Comparison of ENCODE assay signal across 12 cellular contexts in genomic region chr22:32079110-32080089, GRCh38. TPM values are rescaled to one million over a fixed set of nuclear protein-coding genes. Genes with fewer than 3 reads are reported as not detected.
A peak's percentile ranks its signal among the peaks of the same experiment; 100 is the strongest.
DNase-seq lines count a peak whose midpoint lies in the region; ATAC-seq, FAIRE-seq and TF ChIP-seq lines count a peak whose summit lies in the region.
"Had no signal": no experiment of that assay in that cellular context is flagged by ENCODE, and none has a peak within 500 bp of the region (broad histone marks: within the 10 kb centered on the region; RNA-seq: fewer than 3 reads in every experiment).

No MANE protein-coding gene starts in this region.

- peaks cover 0 to 25% (median 15%) of the 10 kb centered on the region in 4 donors for H3K4me1 ChIP-seq in liver (ENCODE audit: control insufficient read depth in 4 of 4, insufficient read depth in 4 of 4, low read length in 3 of 4)
- no peaks in the 10 kb centered on the region for H3K4me1 ChIP-seq in HepG2 (ENCODE audit: insufficient read depth, low read length)
- peaks cover 20% of the 10 kb centered on the region for H3K4me1 ChIP-seq in body of pancreas
- no peaks in the 10 kb centered on the region for H3K4me1 ChIP-seq in OCI-LY7 (ENCODE audit: insufficient read depth, low read length, poor library complexity, severe bottlenecking)
- peaks cover 0 to 9% (median 2%) of the 10 kb centered on the region in 4 donors for H3K4me1 ChIP-seq in tibial artery

- TF ChIP-seq RAD21 in liver (IDR thresholded peaks at IDR 0.05) (no peak), HepG2 (CRISPR knock-in tag; IDR thresholded peaks at IDR 0.05) (no peak)

- no peak for TF ChIP-seq POLR2A in HepG2 (IDR thresholded peaks at IDR 0.05; ENCODE audit: insufficient read depth in 1 of 2, low read depth in 2 of 2, low read length in 2 of 2)
- no peak for TF ChIP-seq POLR2A in body of pancreas (IDR thresholded peaks at IDR 0.05)

- H4K20me1 ChIP-seq in HepG2 (ENCODE audit: insufficient read depth, low read length), result no peaks in the 10 kb centered on the region
- H4K20me1 ChIP-seq in OCI-LY7 (ENCODE audit: insufficient read depth, low read length), result no peaks in the 10 kb centered on the region

- in situ Hi-C loops in HepG2 (cut with HindIII; ENCODE audit: extremely low pct_ligation_motif_present, low pct_unique_long_range_greater_than_20kb), result loop anchor here (5.0 to 25.0 kb wide), 2 partner anchors 102 to 417 kb away; partner anchors contain the start of gene PISD

- H3K9me3 ChIP-seq in liver (ENCODE audit: control insufficient read depth in 4 of 4, low read length in 3 of 4) (no peaks in the 10 kb centered on the region), HepG2 (ENCODE audit: low read length) (no peaks in the 10 kb centered on the region), body of pancreas (no peaks in the 10 kb centered on the region), OCI-LY7 (ENCODE audit: low read length) (no peaks in the 10 kb centered on the region), tibial artery (no peaks in the 10 kb centered on the region)

- peak overlapping the region; percentile 33 to 34 for H3K27ac ChIP-seq in liver (ENCODE audit: low read depth in 1 of 2, low read length in 2 of 2)
- H3K27ac ChIP-seq in HepG2 (ENCODE audit: extremely low read length, insufficient read depth, low read length), result no peak overlapping the region
- H3K27ac ChIP-seq in body of pancreas, result peak overlapping the region in 3 of 4 donors; percentile 6 to 58 (median 32)
- no peak overlapping the region for H3K27ac ChIP-seq in OCI-LY7 (ENCODE audit: low read depth, low read length, poor library complexity, severe bottlenecking)
- H3K27ac ChIP-seq in tibial artery, result no peak overlapping the region

- no peak for TF ChIP-seq CTCF in liver (IDR thresholded peaks at IDR 0.05; ENCODE audit: low read depth, low read length, missing input control)
- TF ChIP-seq CTCF in HepG2 (CRISPR knock-in tag; IDR thresholded peaks at IDR 0.05), result no peak
- no peak for TF ChIP-seq CTCF in body of pancreas (IDR thresholded peaks at IDR 0.05)
- no peak for TF ChIP-seq CTCF in OCI-LY7 (conservative IDR thresholded peaks at IDR 0.05; ENCODE audit: low read length)
- no peak for TF ChIP-seq CTCF in tibial artery (IDR thresholded peaks at IDR 0.05)

- H3K36me3 ChIP-seq in liver (ENCODE audit: control insufficient read depth in 4 of 4, insufficient read depth in 3 of 4, low read depth in 1 of 4, low read length in 3 of 4) (no peaks in the 10 kb centered on the region), HepG2 (replicated peaks in 1 of 2; ENCODE audit: control insufficient read depth in 1 of 2, insufficient read depth in 2 of 2, low read length in 2 of 2) (no peaks in the 10 kb centered on the region), body of pancreas (replicated peaks in 1 of 2; ENCODE audit: insufficient read depth in 1 of 2, low read depth in 2 of 2) (no peaks in the 10 kb centered on the region), OCI-LY7 (ENCODE audit: insufficient read depth, low read length) (no peaks in the 10 kb centered on the region), tibial artery (no peaks in the 10 kb centered on the region)

- H2AFZ ChIP-seq in HepG2 (ENCODE audit: low read length) (no peak overlapping the region), OCI-LY7 (ENCODE audit: low read length) (no peak overlapping the region)

- 23% methylated on average over 7 of the region's 7 CpGs for WGBS in liver
- 0% methylated on average over 6 of the region's 7 CpGs for WGBS in HepG2 (ENCODE audit: low lambda C conversion rate)
- 33 to 34% methylated on average over 7 of the region's 7 CpGs for WGBS in body of pancreas, 2 donors

- H3K4me2 ChIP-seq in HepG2 (ENCODE audit: low read depth, low read length), result no peak overlapping the region
- H3K4me2 ChIP-seq in OCI-LY7 (ENCODE audit: low read length), result no peak overlapping the region

- FAIRE-seq in HepG2 (lab: Jason Lieb, UNC), result no peak

- H3K9ac ChIP-seq in liver (ENCODE audit: low read depth in 1 of 2, low read length in 2 of 2) (no peak overlapping the region), HepG2 (ENCODE audit: insufficient read depth, low read depth, low read length) (no peak overlapping the region)

- CTCF ChIA-PET in HepG2 (lab: Yijun Ruan, JAX; ENCODE audit: low intra/inter-chr PET ratio, low total read pairs), result interaction anchor here (2.9 kb wide), 1 partner anchor 102 kb away, joined by 30 read pairs; no protein-coding TSS in a partner anchor
- CTCF ChIA-PET in OCI-LY7 (lab: Charles Lee; ENCODE audit: unreplicated experiment), result no interaction called here

- DNase-seq in HepG2 (ENCODE audit: low spot score) (no peak), body of pancreas (peak in 3 of 4 donors; percentile 28 to 43 (median 39)), islet precursor cell (peak; percentile 86), cerebellar nuclear complex (lab: John Stamatoyannopoulos, UW) (no peak), OCI-LY7 (ENCODE audit: low spot score) (no peak), tibial artery (no peak)
- DNase-seq: AML-193, NCI-H1105 treated with DMSO at 0.1 percent for 48 hours, occipital lobe had no signal

- POLR2A ChIA-PET in HepG2 (lab: Yijun Ruan, JAX), result no interaction called here
- POLR2A ChIA-PET in OCI-LY7 (lab: Charles Lee), result no interaction called here

- intact Hi-C loops in HepG2 (cut with micrococcal nuclease; ENCODE audit: unreplicated experiment), result loop anchor here (10.0 kb wide), 1 partner anchor 415 kb away; the partner anchor contains the start of gene PISD
- intact Hi-C loops in body of pancreas (cut with DNase I), result loop anchor here (10.0 kb wide), 1 partner anchor 95 kb away; no protein-coding TSS in a partner anchor
- intact Hi-C loops in OCI-LY7 (cut with micrococcal nuclease; ENCODE audit: unreplicated experiment), result no loop called here
- intact Hi-C loops in tibial artery (cut with DNase I; ENCODE audit: low total_unique reads), result no loop called here

- H3K9me2 ChIP-seq in OCI-LY7 (ENCODE audit: insufficient read depth, low read length), result no peaks in the 10 kb centered on the region

- BruUV-seq in HepG2 (replicated peaks; lab: Mats Ljungman, UMichigan) (no TSS peak), OCI-LY7 (replicated peaks; lab: Mats Ljungman, UMichigan) (no TSS peak)

- H3K4me3 ChIP-seq in liver (ENCODE audit: low read depth in 1 of 3, low read length in 3 of 3), result no peak overlapping the region
- H3K4me3 ChIP-seq in HepG2 (replicated peaks in 1 of 3; ENCODE audit: insufficient read depth in 1 of 3, low read depth in 2 of 3, low read length in 3 of 3), result no peak overlapping the region
- H3K4me3 ChIP-seq in body of pancreas, result no peak overlapping the region
- no peak overlapping the region for H3K4me3 ChIP-seq in OCI-LY7 (ENCODE audit: low read depth, low read length, poor library complexity, severe bottlenecking)
- H3K4me3 ChIP-seq in tibial artery, result no peak overlapping the region

- TF ChIP-seq EP300 in HepG2 (IDR thresholded peaks at IDR 0.05; ENCODE audit: low read depth in 2 of 2, low read length in 2 of 2) (no peak), HepG2 (CRISPR knock-in tag; IDR thresholded peaks at IDR 0.05; ENCODE audit: borderline replicate concordance) (no peak)

- no peaks in the 10 kb centered on the region for H3K27me3 ChIP-seq in liver (ENCODE audit: control insufficient read depth in 4 of 4, insufficient read depth in 4 of 4, low read length in 3 of 4)
- peaks cover 0 to 12% of the 10 kb centered on the region in 2 experiments; a peak in 3 of 5 replicates for H3K27me3 ChIP-seq in HepG2 (ENCODE audit: control insufficient read depth in 1 of 2, insufficient read depth in 2 of 2, low read length in 2 of 2)
- H3K27me3 ChIP-seq in body of pancreas, result no peaks in the 10 kb centered on the region
- peaks cover 0 to 3% of the 10 kb centered on the region in 2 donors for H3K27me3 ChIP-seq in tibial artery

- no peak for ATAC-seq in HepG2
- peak; percentile 68 for ATAC-seq in body of pancreas
- no peak for ATAC-seq in GM18909 (IDR thresholded peaks at IDR 0.05; ENCODE audit: poor library complexity, unreplicated experiment)

- H3K79me2 ChIP-seq in HepG2 (ENCODE audit: insufficient read depth, low read length) (no peaks in the 10 kb centered on the region), OCI-LY7 (ENCODE audit: insufficient read depth, low read depth, low read length) (no peaks in the 10 kb centered on the region)

TF ChIP-seq in HepG2, 621 proteins besides CTCF, POLR2A, EP300 and RAD21 (continues in another document):
- TF ChIP-seq TBP (CRISPR knock-in tag; IDR thresholded peaks at IDR 0.05) (no peak), ZMYM4 (CRISPR knock-in tag; IDR thresholded peaks at IDR 0.05) (no peak)

RNA-seq across cellular contexts. Expression of gene SLC5A1, which starts 36.3 kb away (rescaled TPM):
- total RNA-seq in liver (1 to 10 TPM in 1 of 2 donors, under 1 TPM in 1; under 0.01 to 6.4 TPM), HepG2 (2016; rRNA removed; fragmentation: Illumina TruSeq; extraction: Trizol) (not detected in 2 replicates), body of pancreas (1 to 10 TPM in 1 of 2 donors, under 1 TPM in 1; 0.33 to 7.0 TPM), OCI-LY7 (2022) (not detected in 2 replicates)
- polyA plus RNA-seq in liver (1 to 10 TPM; 1.0 to 3.9 TPM), HepG2 (2011; rRNA removed) (not detected in 2 replicates)
- not detected in 2 replicates for total RNA-seq in HepG2 (2016; cell fraction: cytosol; rRNA removed; fragmentation: Illumina TruSeq; extraction: Trizol; ENCODE audit: low read depth)
- not detected in 2 replicates for total RNA-seq in HepG2 (2016; cell fraction: insoluble cytoplasmic fraction; rRNA removed; fragmentation: Illumina TruSeq; extraction: Trizol)
- total RNA-seq in HepG2 (2016; cell fraction: membrane; rRNA removed; fragmentation: Illumina TruSeq; extraction: Trizol), result not detected in 2 replicates
- not detected in 2 replicates for total RNA-seq in HepG2 (2016; cell fraction: nucleus; rRNA removed; fragmentation: Illumina TruSeq; extraction: Trizol)
- polyA plus RNA-seq in HepG2 (2011; cell fraction: cytosol; rRNA removed), result not detected in 2 replicates
- polyA plus RNA-seq in HepG2 (2011; cell fraction: nucleus; rRNA removed), result not detected in 2 replicates
- not detected in 2 replicates for polyA plus RNA-seq in HepG2 (2012)
- not detected in 2 replicates for polyA plus RNA-seq in HepG2 (2016; cell fraction: cytosol; fragmentation: Illumina TruSeq; extraction: Trizol; ENCODE audit: low read depth)
- polyA plus RNA-seq in HepG2 (2016; cell fraction: insoluble cytoplasmic fraction; fragmentation: Illumina TruSeq; extraction: Trizol; ENCODE audit: low read depth), result not detected in 2 replicates
- not detected in 2 replicates for polyA plus RNA-seq in HepG2 (2016; cell fraction: membrane; fragmentation: Illumina TruSeq; extraction: Trizol; ENCODE audit: low read depth)
- not detected in 2 replicates for polyA plus RNA-seq in HepG2 (2016; cell fraction: nucleus; fragmentation: Illumina TruSeq; extraction: Trizol; ENCODE audit: insufficient read depth, low read depth)
- not detected in 2 replicates for polyA minus RNA-seq in HepG2 (2011; rRNA and poly(A)+ RNA removed; ENCODE audit: low replicate concordance)
- not detected in 2 replicates for polyA minus RNA-seq in HepG2 (2011; cell fraction: cytosol; rRNA and poly(A)+ RNA removed)
- polyA minus RNA-seq in HepG2 (2011; cell fraction: nucleus; rRNA and poly(A)+ RNA removed), result not detected in 2 replicates
- total RNA-seq in OCI-LY7 (2014; rRNA removed; shearing (Covaris generic)), result not detected in 2 replicates
- total RNA-seq: occipital lobe; T-helper 1 cell treated with Interleukin-12 subunit alpha and Interleukin-12 subunit beta and Interleukin-4 antibody, amounts not matched to agents 30 ng/mL and 1 ng/mL, for 36 hours had no signal

Comparison
In these comparisons a context has a peak if more than half of its experiments do, and no peak if none do; other contexts are left out.
1. H3K27ac ChIP-seq: peak in liver (2 of 2) and body of pancreas (3 of 4); none in HepG2 (single experiment), OCI-LY7 (single experiment) and tibial artery (0 of 2).
2. DNase-seq: peak in body of pancreas (3 of 4) and islet precursor cell (single experiment); none in HepG2 (single experiment), cerebellar nuclear complex (0 of 2), OCI-LY7 (single experiment) and tibial artery (0 of 2).
3. intact Hi-C loops: an anchor here in HepG2 (10.0 kb wide) and body of pancreas (10.0 kb wide); none called in OCI-LY7 and tibial artery.